In genomic region chr19:50237493-50237892, GRCh38 we compare ENCODE assay signal across 9 cellular contexts. TPM values are rescaled to one million over a fixed set of nuclear protein-coding genes. Genes with fewer than 3 reads are reported as not detected.
DNase-seq lines count a peak whose midpoint lies in the region; TF ChIP-seq lines count a peak whose summit lies in the region.
"Not testable (repeated sequence)": the region's sequence is repeated elsewhere in the genome, so short reads cannot be mapped to it uniquely, and the experiment has no call there.
"Had no signal": no experiment of that assay in that cellular context is flagged by ENCODE, and none has a peak within 500 bp of the region (broad histone marks: within the 10 kb centered on the region; RNA-seq: fewer than 3 reads in every experiment).

No MANE protein-coding gene starts in this region.

- not testable (repeated sequence) for H3K4me1 ChIP-seq in BE2C

- H3K9me3 ChIP-seq in BE2C: not testable (repeated sequence)

- H3K4me3 ChIP-seq in BE2C (ENCODE audit: low read depth, low read length); NB4 (ENCODE audit: low read depth, low read length); cardiac fibroblast (replicated peaks in 1 of 2; ENCODE audit: low read depth in 2 of 2, low read length in 2 of 2): not testable (repeated sequence)

- 0 out of 2 replicates have a peak, but pooled peaks have one; percentile 7 for TF ChIP-seq CTCF in BE2C (IDR thresholded peaks at IDR 0.05; ENCODE audit: low read depth, low read length)
- TF ChIP-seq CTCF in GM12874 (IDR thresholded peaks at IDR 0.05; ENCODE audit: insufficient read depth, low read depth, low read length): peak; percentile 26; the same call in 1 of the 2 replicates
- TF ChIP-seq CTCF in NB4 (IDR thresholded peaks at IDR 0.05; ENCODE audit: low read depth, low read length): peak; percentile 26
- peak; percentile 3 for TF ChIP-seq CTCF in cardiac fibroblast (IDR thresholded peaks at IDR 0.05; ENCODE audit: low read depth, low read length)

- not testable (repeated sequence) for H3K27me3 ChIP-seq in BE2C

- not testable (repeated sequence) for DNase-seq in BE2C; NB4 (ENCODE audit: low read depth); cardiac fibroblast (ENCODE audit: low read depth in 2 of 2)
- peak; percentile 30 for DNase-seq in NCI-H748 treated with DMSO at 0.1 percent for 48 hours (lab: John Stamatoyannopoulos, UW)
- DNase-seq in activated CD4-positive, alpha-beta T cell treated with anti-CD3 and anti-CD28 coated beads for 48 hours: peak; percentile 51
- DNase-seq in iPS-NIHi7 (ENCODE audit: extremely low spot score): peak; percentile 77
- DNase-seq in stimulated activated CD4-positive, alpha-beta T cell treated with anti-CD3 and anti-CD28 coated beads, Interleukin-1b, Interleukin-23, amount 100 ng/mL, for 48 hours: peak; percentile 8

- not testable (repeated sequence) for H3K36me3 ChIP-seq in BE2C

- TF ChIP-seq POLR2A in NB4 (IDR thresholded peaks at IDR 0.05; ENCODE audit: extremely low read depth, insufficient read length): not testable (repeated sequence)

RNA-seq across cellular contexts. Expression of gene MYH14, which starts 34.1 kb away (rescaled TPM):
- polyA plus RNA-seq in BE2C (2012; ENCODE audit: insufficient read depth, insufficient read length, low read depth): not detected
- polyA plus RNA-seq: GM23248 had no signal
